Comparison of ENCODE assay signal across 1 cellular context in genomic region chr1:156689035-156689959, GRCh38.
TF ChIP-seq lines count a peak whose summit lies in the region.

No MANE protein-coding gene starts in this region.

TF ChIP-seq in HepG2, 621 proteins besides CTCF, POLR2A, EP300 and RAD21 (continued from another document and continues in another):
- TF ChIP-seq, protein P1, sequence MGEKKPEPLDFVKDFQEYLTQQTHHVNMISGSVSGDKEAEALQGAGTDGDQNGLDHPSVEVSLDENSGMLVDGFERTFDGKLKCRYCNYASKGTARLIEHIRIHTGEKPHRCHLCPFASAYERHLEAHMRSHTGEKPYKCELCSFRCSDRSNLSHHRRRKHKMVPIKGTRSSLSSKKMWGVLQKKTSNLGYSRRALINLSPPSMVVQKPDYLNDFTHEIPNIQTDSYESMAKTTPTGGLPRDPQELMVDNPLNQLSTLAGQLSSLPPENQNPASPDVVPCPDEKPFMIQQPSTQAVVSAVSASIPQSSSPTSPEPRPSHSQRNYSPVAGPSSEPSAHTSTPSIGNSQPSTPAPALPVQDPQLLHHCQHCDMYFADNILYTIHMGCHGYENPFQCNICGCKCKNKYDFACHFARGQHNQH (CRISPR knock-in tag; IDR thresholded peaks at IDR 0.05) = no peak
- no peak for TF ChIP-seq ATAD3A (CRISPR knock-in tag; IDR thresholded peaks at IDR 0.05)
- TF ChIP-seq ELF1 (CRISPR knock-in tag; IDR thresholded peaks at IDR 0.05) = no peak
- no peak for TF ChIP-seq HMG20A (CRISPR knock-in tag; IDR thresholded peaks at IDR 0.05; ENCODE audit: borderline replicate concordance)
- TF ChIP-seq GLI4 (CRISPR knock-in tag; IDR thresholded peaks at IDR 0.05; ENCODE audit: borderline replicate concordance) = no peak
- no peak for TF ChIP-seq CBX1 (IDR thresholded peaks at IDR 0.05; ENCODE audit: low read depth)
- TF ChIP-seq DNMT3B (CRISPR knock-in tag; conservative IDR thresholded peaks at IDR 0.05) = no peak; the same call in 1 of the 2 replicates
- 0 out of 2 replicates have a peak, but pooled peaks have one; percentile 42 for TF ChIP-seq ZNF280D (CRISPR knock-in tag; IDR thresholded peaks at IDR 0.05)
- no peak for TF ChIP-seq ZSCAN9 (CRISPR knock-in tag; IDR thresholded peaks at IDR 0.05; ENCODE audit: borderline replicate concordance)
- no peak; the same call in 1 of the 2 replicates for TF ChIP-seq ZNF547 (CRISPR knock-in tag; IDR thresholded peaks at IDR 0.05)
- no peak for TF ChIP-seq TAF15 (IDR thresholded peaks at IDR 0.05; ENCODE audit: low read depth, low read length, poor library complexity, severe bottlenecking)
- no peak for TF ChIP-seq HOXA9 (CRISPR knock-in tag; IDR thresholded peaks at IDR 0.05; ENCODE audit: borderline replicate concordance)
- no peak for TF ChIP-seq ZNF7 (CRISPR knock-in tag; IDR thresholded peaks at IDR 0.05)
- TF ChIP-seq, protein P2, sequence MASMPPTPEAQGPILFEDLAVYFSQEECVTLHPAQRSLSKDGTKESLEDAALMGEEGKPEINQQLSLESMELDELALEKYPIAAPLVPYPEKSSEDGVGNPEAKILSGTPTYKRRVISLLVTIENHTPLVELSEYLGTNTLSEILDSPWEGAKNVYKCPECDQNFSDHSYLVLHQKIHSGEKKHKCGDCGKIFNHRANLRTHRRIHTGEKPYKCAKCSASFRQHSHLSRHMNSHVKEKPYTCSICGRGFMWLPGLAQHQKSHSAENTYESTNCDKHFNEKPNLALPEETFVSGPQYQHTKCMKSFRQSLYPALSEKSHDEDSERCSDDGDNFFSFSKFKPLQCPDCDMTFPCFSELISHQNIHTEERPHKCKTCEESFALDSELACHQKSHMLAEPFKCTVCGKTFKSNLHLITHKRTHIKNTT (CRISPR knock-in tag; IDR thresholded peaks at IDR 0.05) = no peak
- TF ChIP-seq MED1 (CRISPR knock-in tag; IDR thresholded peaks at IDR 0.05) = peak; percentile 20; the same call in 1 of the 2 replicates
- TF ChIP-seq ISX (CRISPR knock-in tag; conservative IDR thresholded peaks at IDR 0.05) = no peak
- TF ChIP-seq ZSCAN12 (CRISPR knock-in tag; IDR thresholded peaks at IDR 0.05) = no peak
- no peak for TF ChIP-seq AGO2 (optimal IDR thresholded peaks at IDR 0.05; ENCODE audit: low read depth, low read length)
- TF ChIP-seq ZNF207 (IDR thresholded peaks at IDR 0.05; ENCODE audit: borderline replicate concordance) = no peak
- TF ChIP-seq, protein P3, sequence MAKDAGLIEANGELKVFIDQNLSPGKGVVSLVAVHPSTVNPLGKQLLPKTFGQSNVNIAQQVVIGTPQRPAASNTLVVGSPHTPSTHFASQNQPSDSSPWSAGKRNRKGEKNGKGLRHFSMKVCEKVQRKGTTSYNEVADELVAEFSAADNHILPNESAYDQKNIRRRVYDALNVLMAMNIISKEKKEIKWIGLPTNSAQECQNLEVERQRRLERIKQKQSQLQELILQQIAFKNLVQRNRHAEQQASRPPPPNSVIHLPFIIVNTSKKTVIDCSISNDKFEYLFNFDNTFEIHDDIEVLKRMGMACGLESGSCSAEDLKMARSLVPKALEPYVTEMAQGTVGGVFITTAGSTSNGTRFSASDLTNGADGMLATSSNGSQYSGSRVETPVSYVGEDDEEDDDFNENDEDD (CRISPR knock-in tag; IDR thresholded peaks at IDR 0.05; ENCODE audit: borderline replicate concordance) = no peak
- TF ChIP-seq ZNF672 (CRISPR knock-in tag; IDR thresholded peaks at IDR 0.05) = no peak
- peak; percentile 14; the same call in 1 of the 2 replicates for TF ChIP-seq FOXK1 (CRISPR knock-in tag; IDR thresholded peaks at IDR 0.05; ENCODE audit: borderline replicate concordance, low read depth)
- TF ChIP-seq, protein P4, sequence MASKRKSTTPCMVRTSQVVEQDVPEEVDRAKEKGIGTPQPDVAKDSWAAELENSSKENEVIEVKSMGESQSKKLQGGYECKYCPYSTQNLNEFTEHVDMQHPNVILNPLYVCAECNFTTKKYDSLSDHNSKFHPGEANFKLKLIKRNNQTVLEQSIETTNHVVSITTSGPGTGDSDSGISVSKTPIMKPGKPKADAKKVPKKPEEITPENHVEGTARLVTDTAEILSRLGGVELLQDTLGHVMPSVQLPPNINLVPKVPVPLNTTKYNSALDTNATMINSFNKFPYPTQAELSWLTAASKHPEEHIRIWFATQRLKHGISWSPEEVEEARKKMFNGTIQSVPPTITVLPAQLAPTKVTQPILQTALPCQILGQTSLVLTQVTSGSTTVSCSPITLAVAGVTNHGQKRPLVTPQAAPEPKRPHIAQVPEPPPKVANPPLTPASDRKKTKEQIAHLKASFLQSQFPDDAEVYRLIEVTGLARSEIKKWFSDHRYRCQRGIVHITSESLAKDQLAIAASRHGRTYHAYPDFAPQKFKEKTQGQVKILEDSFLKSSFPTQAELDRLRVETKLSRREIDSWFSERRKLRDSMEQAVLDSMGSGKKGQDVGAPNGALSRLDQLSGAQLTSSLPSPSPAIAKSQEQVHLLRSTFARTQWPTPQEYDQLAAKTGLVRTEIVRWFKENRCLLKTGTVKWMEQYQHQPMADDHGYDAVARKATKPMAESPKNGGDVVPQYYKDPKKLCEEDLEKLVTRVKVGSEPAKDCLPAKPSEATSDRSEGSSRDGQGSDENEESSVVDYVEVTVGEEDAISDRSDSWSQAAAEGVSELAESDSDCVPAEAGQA (IDR thresholded peaks at IDR 0.05; ENCODE audit: low read depth) = no peak
- TF ChIP-seq, protein P4 (CRISPR knock-in tag; IDR thresholded peaks at IDR 0.05; ENCODE audit: borderline replicate concordance) = no peak
- TF ChIP-seq RXRA (CRISPR knock-in tag; IDR thresholded peaks at IDR 0.05) = peak; percentile 27; the same call in 1 of the 2 replicates
- peak; percentile 50; the same call in 1 of the 2 replicates for TF ChIP-seq REPIN1 (CRISPR knock-in tag; IDR thresholded peaks at IDR 0.05; ENCODE audit: borderline replicate concordance, low read depth)
- TF ChIP-seq ZNF768 (CRISPR knock-in tag; IDR thresholded peaks at IDR 0.05) = peak; percentile 17; the same call in 1 of the 2 replicates
- no peak for TF ChIP-seq NFATC3 (CRISPR knock-in tag; IDR thresholded peaks at IDR 0.05)
- no peak for TF ChIP-seq ARHGAP35 (CRISPR knock-in tag; IDR thresholded peaks at IDR 0.05; ENCODE audit: borderline replicate concordance)
- TF ChIP-seq CREBL2 (CRISPR knock-in tag; IDR thresholded peaks at IDR 0.05; ENCODE audit: borderline replicate concordance) = no peak
- TF ChIP-seq WIZ (CRISPR knock-in tag; IDR thresholded peaks at IDR 0.05) = no peak
- TF ChIP-seq KDM2A (CRISPR knock-in tag; IDR thresholded peaks at IDR 0.05; ENCODE audit: borderline replicate concordance, low read depth) = peak; percentile 71; the same call in 1 of the 2 replicates
- TF ChIP-seq ZBTB39 (CRISPR knock-in tag; IDR thresholded peaks at IDR 0.05) = no peak
- peak; percentile 3; the same call in 1 of the 2 replicates for TF ChIP-seq ZNF580 (CRISPR knock-in tag; IDR thresholded peaks at IDR 0.05; ENCODE audit: borderline replicate concordance, low read depth)
- TF ChIP-seq KLF9 (CRISPR knock-in tag; IDR thresholded peaks at IDR 0.05; ENCODE audit: low read depth) = no peak
- TF ChIP-seq GPBP1L1 (CRISPR knock-in tag; IDR thresholded peaks at IDR 0.05) = no peak
- no peak for TF ChIP-seq ZSCAN5A (CRISPR knock-in tag; IDR thresholded peaks at IDR 0.05; ENCODE audit: borderline replicate concordance)
- TF ChIP-seq DRAP1 (CRISPR knock-in tag; IDR thresholded peaks at IDR 0.05) = no peak; the same call in 1 of the 2 replicates
- no peak for TF ChIP-seq ZNF138 (CRISPR knock-in tag; IDR thresholded peaks at IDR 0.05; ENCODE audit: low read depth)
- no peak for TF ChIP-seq ESRRA (CRISPR knock-in tag; IDR thresholded peaks at IDR 0.05; ENCODE audit: low read depth)
